9 cellular contexts compared by ENCODE assay signal in the genomic region with DNA sequence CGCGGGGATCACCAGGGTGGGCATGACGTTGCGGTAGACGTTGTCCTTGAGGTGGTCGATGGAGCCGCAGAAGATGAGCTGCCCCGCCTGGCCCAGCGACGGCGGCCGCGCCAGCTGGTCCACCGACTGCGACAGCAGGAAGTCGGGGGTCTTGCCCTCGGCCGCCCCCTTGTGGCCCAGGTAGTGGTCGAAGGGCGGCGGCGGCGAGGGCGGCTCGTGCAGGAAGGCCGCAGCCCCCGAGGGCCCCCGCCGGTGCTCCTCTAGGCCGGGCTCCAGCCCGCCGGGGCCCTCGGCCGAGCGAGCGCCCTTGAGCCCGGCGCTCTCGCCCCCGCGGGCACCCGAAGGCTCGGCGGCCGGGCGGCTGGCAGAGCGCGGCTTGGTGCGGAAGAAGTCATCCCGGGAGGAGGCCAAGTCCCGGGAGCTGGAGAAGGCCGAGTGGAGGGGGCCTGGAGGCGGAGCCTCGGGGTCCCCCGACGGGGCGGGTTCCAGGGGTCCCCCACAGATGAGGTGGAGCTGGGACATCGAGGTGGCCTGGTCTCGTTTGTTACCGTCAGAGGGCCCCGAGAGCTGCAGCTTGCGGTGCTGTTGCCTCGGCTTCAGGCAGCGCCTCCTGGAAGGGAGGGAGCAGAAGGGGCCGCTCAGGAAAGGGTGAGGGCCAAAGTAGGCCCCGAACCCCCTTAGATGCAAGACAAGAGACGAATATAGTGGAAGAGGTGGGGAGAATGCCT. TPM values are rescaled to one million over a fixed set of nuclear protein-coding genes. Genes with fewer than 3 reads are reported as not detected.
A peak's percentile ranks its signal among the peaks of the same experiment; 100 is the strongest.
DNase-seq lines count a peak whose midpoint lies in the region; ATAC-seq and TF ChIP-seq lines count a peak whose summit lies in the region.
"Had no signal": no experiment of that assay in that cellular context is flagged by ENCODE, and none has a peak within 500 bp of the region (broad histone marks: within the 10 kb centered on the region; RNA-seq: fewer than 3 reads in every experiment).

No MANE protein-coding gene starts in this region.

- peak overlapping the region; percentile 38; the same call in 1 of the 2 replicates for H3K9ac ChIP-seq in HUES64 (ENCODE audit: low read depth, low read length)

- no peak overlapping the region for H3K27ac ChIP-seq in HUES64 (ENCODE audit: low read depth, low read length)
- no peak overlapping the region for H3K27ac ChIP-seq in cardiac muscle cell
- peak overlapping the region in 3 of 59 donors; percentile 3 to 43 (median 5) for H3K27ac ChIP-seq in dorsolateral prefrontal cortex

- H3K36me3 ChIP-seq in HUES64 (ENCODE audit: insufficient read depth, low read length) (peaks cover 20% of the 10 kb centered on the region), cardiac muscle cell (no peaks in the 10 kb centered on the region)

- H3K9me3 ChIP-seq in HUES64 (ENCODE audit: insufficient read depth, low read depth, low read length) (no peaks in the 10 kb centered on the region), cardiac muscle cell (ENCODE audit: low read depth) (no peaks in the 10 kb centered on the region)

- peak; percentile 27 for TF ChIP-seq CTCF in cardiac muscle cell (IDR thresholded peaks at IDR 0.05; ENCODE audit: low read depth, low read length)
- peak in 1 of 56 donors; percentile 9 for TF ChIP-seq CTCF in dorsolateral prefrontal cortex (IDR thresholded peaks at IDR 0.05 in 54 of 56, conservative IDR thresholded peaks at IDR 0.05 in 2 of 56; ENCODE audit: low read depth in 1 of 56, partially characterized antibody in 56 of 56)

- DNase-seq in activated CD8-positive, alpha-beta memory T cell treated with anti-CD3 and anti-CD28 coated beads, Interleukin-2, amount 50 U/mL, for 48 hours = peak; percentile 86
- DNase-seq in cardiac muscle cell (ENCODE audit: low read depth in 1 of 2, low spot score in 1 of 2) (peak; percentile 37 to 79), dorsolateral prefrontal cortex (no peak), glomerular visceral epithelial cell (ENCODE audit: extremely low spot score) (no peak), NCI-H2171 treated with DMSO at 0.1 percent for 48 hours (lab: John Stamatoyannopoulos, UW) (no peak)
- DNase-seq in stimulated activated CD4-positive, alpha-beta T cell treated with anti-CD3 and anti-CD28 coated beads, Interleukin-4, amount 100 ng/mL, for 48 hours (ENCODE audit: low read depth in 2 of 2) = peak; percentile 50

- intact Hi-C loops in dorsolateral prefrontal cortex (cut with DNase I) = no loop called here

- 22% methylated on average over 67 of the region's 67 CpGs for WGBS in HUES64

- no peak for ATAC-seq in GM19324 (IDR thresholded peaks at IDR 0.05; ENCODE audit: low FRiP score, unreplicated experiment)

- H3K4me3 ChIP-seq in HUES64 (ENCODE audit: low read length) (peak overlapping the region; percentile 60), cardiac muscle cell (no peak overlapping the region), dorsolateral prefrontal cortex (no peak overlapping the region)

- H3K4me1 ChIP-seq in HUES64 (ENCODE audit: insufficient read depth, low read length) = no peaks in the 10 kb centered on the region
- H3K4me1 ChIP-seq in cardiac muscle cell (ENCODE audit: low read depth) = peaks cover 1% of the 10 kb centered on the region

- H3K27me3 ChIP-seq in HUES64 (ENCODE audit: insufficient read depth, low read length) (no peaks in the 10 kb centered on the region), cardiac muscle cell (no peaks in the 10 kb centered on the region), dorsolateral prefrontal cortex (no peaks in the 10 kb centered on the region)

RNA-seq across cellular contexts. Expression of a gene that starts 8.9 kb away (rescaled TPM):
- polyA plus RNA-seq in HUES64 (2013, experiment 1 of 2) = 21.9 TPM
- polyA plus RNA-seq in HUES64 (2013, experiment 2 of 2) = 23.0 TPM
- total RNA-seq in cardiac muscle cell (45.1 and 49.5 TPM in 2 replicates), dorsolateral prefrontal cortex (10 to 100 TPM; 17.3 to 81.0 (median 52.3) TPM)
- polyA plus RNA-seq in cardiac muscle cell = 38.6 and 43.2 TPM in 2 replicates

RNA-seq across cellular contexts. Expression of a gene that starts 9.6 kb away (rescaled TPM):
- 71.7 TPM for polyA plus RNA-seq in HUES64 (2013, experiment 1 of 2)
- polyA plus RNA-seq in HUES64 (2013, experiment 2 of 2) = 92.4 TPM
- total RNA-seq in cardiac muscle cell (274 and 275 TPM in 2 replicates), dorsolateral prefrontal cortex (100 to 1,000 TPM in 7 of 120 experiments, 10 to 100 TPM in 113; 42.3 to 110 (median 70.1) TPM)
- polyA plus RNA-seq in cardiac muscle cell = 353 and 377 TPM in 2 replicates

RNA-seq across cellular contexts. Expression of a gene that starts 30.1 kb away (rescaled TPM):
- 120 TPM for polyA plus RNA-seq in HUES64 (2013, experiment 1 of 2)
- 130 TPM for polyA plus RNA-seq in HUES64 (2013, experiment 2 of 2)
- total RNA-seq in cardiac muscle cell (228 and 243 TPM in 2 replicates), dorsolateral prefrontal cortex (100 to 1,000 TPM in 1 of 120 experiments, 10 to 100 TPM in 119; 42.3 to 102 (median 61.2) TPM)
- polyA plus RNA-seq in cardiac muscle cell = 252 and 284 TPM in 2 replicates

RNA-seq across cellular contexts. Expression of a gene that starts 34.7 kb away (rescaled TPM):
- 2.1 TPM for polyA plus RNA-seq in HUES64 (2013, experiment 1 of 2)
- polyA plus RNA-seq in HUES64 (2013, experiment 2 of 2) = 4.2 TPM
- total RNA-seq in cardiac muscle cell (2.0 and 11.0 TPM in 2 replicates), dorsolateral prefrontal cortex (10 to 100 TPM in 53 of 120 experiments, 1 to 10 TPM in 67; 3.3 to 25.4 (median 9.6) TPM)
- polyA plus RNA-seq in cardiac muscle cell = 0.56 and 6.7 TPM in 2 replicates

RNA-seq across cellular contexts. Expression of a gene that starts 46.3 kb away (rescaled TPM):
- polyA plus RNA-seq in HUES64 (2013, experiment 1 of 2) = 2.1 TPM
- 1.8 TPM for polyA plus RNA-seq in HUES64 (2013, experiment 2 of 2)
- total RNA-seq in cardiac muscle cell (2.3 and 5.8 TPM in 2 replicates), dorsolateral prefrontal cortex (100 to 1,000 TPM; 123 to 489 (median 370) TPM)
- polyA plus RNA-seq in cardiac muscle cell = 0.99 and 1.9 TPM in 2 replicates
- total RNA-seq: NCI-H460 had no signal

Comparison
In these comparisons a context has a peak if more than half of its experiments do, and no peak if none do; other contexts are left out.
1. DNase-seq: peak in activated CD8-positive, alpha-beta memory T cell treated with anti-CD3 and anti-CD28 coated beads, Interleukin-2, amount 50 U/mL, for 48 hours (single experiment), cardiac muscle cell (2 of 2) and stimulated activated CD4-positive, alpha-beta T cell treated with anti-CD3 and anti-CD28 coated beads, Interleukin-4, amount 100 ng/mL, for 48 hours (2 of 2); none in dorsolateral prefrontal cortex (0 of 10), glomerular visceral epithelial cell (single experiment) and NCI-H2171 treated with DMSO at 0.1 percent for 48 hours (single experiment).